8 cellular contexts compared by ENCODE assay signal in the genomic region with DNA sequence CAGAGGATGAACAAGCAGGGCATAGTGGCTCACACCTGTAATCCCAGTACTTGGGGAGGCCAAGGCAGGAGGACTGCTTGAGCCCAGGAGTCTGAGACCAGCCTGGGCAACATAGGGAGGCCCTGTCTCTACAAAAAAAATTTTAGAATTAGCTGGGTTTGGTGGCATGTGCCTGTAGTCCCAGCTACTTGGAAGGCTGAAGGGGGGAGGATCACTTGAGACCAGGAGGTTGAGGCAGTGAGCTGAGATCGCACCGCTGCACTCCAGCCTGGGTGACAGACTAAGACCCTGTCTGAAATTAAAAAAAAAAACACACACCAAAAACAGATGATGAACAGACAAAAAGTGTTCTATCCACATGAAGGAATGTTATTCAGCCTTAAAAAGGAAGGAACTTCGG. TPM values are rescaled to one million over a fixed set of nuclear protein-coding genes. Genes with fewer than 3 reads are reported as not detected.
"Had no signal": no experiment of that assay in that cellular context is flagged by ENCODE, and none has a peak within 500 bp of the region (broad histone marks: within the 10 kb centered on the region; RNA-seq: fewer than 3 reads in every experiment).

No MANE protein-coding gene starts in this region.

RNA-seq across cellular contexts. Expression of gene DBH, which starts 39.6 kb away (rescaled TPM):
- total RNA-seq: activated CD4-positive, alpha-beta memory T cell treated with anti-CD3 and anti-CD28 coated beads, Interleukin-2, amount 10 ng/mL, durations not matched to agents 7 days and 5 days; activated naive CD4-positive, alpha-beta T cell treated with anti-CD3 and anti-CD28 coated beads, Interleukin-2, amount 50 U/mL, for 72 hours; aorta; chondrocyte; colonic mucosa; SJSA1; T-helper 2 cell treated with Interferon-gamma antibody and Interleukin-4, amounts not matched to agents 100 ng/mL and 5 ng/mL, for 36 hours had no signal
- polyA plus RNA-seq: aorta, IgD-negative memory B cell had no signal
